Comparison of ENCODE assay signal across 8 cellular contexts in the genomic region with DNA sequence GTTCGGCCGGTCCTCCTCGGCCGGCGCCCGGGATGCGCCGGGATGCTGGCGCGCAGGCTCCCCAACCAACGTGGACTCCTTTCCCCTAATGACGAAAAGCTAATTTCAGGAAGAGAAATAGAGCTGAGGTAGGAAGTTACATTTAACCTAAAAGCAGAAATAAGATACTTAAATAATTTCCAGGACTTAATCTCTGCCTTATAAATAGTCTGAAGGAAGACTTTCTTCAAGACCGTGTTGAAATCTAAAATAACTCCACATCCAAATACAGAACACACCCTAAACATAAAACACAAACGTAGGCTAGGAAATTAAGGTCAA. TPM values are rescaled to one million over a fixed set of nuclear protein-coding genes. Genes with fewer than 3 reads are reported as not detected.
DNase-seq lines count a peak whose midpoint lies in the region; ATAC-seq and TF ChIP-seq lines count a peak whose summit lies in the region.

No MANE protein-coding gene starts in this region.

- peaks cover 56 to 64% of the 10 kb centered on the region in 2 donors for H3K4me1 Mint-ChIP-seq in natural killer cell

- peak overlapping the region; percentile 81 for H3K4me3 Mint-ChIP-seq in natural killer cell

- H3K4me1 ChIP-seq in Karpas-422 (ENCODE audit: low read length), result peaks cover 75% of the 10 kb centered on the region

- no peaks in the 10 kb centered on the region for H3K27me3 ChIP-seq in Karpas-422 (ENCODE audit: low read length)

- H3K9ac ChIP-seq in Karpas-422 (ENCODE audit: low read length), result peak overlapping the region; percentile 89

- peaks cover 33% of the 10 kb centered on the region for H4K20me1 ChIP-seq in Karpas-422 (ENCODE audit: insufficient read depth, low read depth, low read length)

- DNase-seq in Karpas-422, result no peak
- DNase-seq in natural killer cell, result no peak
- DNase-seq in effector CD8-positive, alpha-beta T cell (lab: John Stamatoyannopoulos, UW), result no peak

- intact Hi-C loops in natural killer cell (cut with micrococcal nuclease), result loop anchor here (10.0 kb wide), 1 partner anchor 1290 kb away; a partner anchor contains a TSS

- H3K9me3 Mint-ChIP-seq in natural killer cell, result no peaks in the 10 kb centered on the region

- peaks cover 90% of the 10 kb centered on the region for H3K79me2 ChIP-seq in Karpas-422 (ENCODE audit: low read length)

- no peaks in the 10 kb centered on the region for H3K9me2 ChIP-seq in Karpas-422 (replicated peaks; ENCODE audit: insufficient read depth, low read length)

- peak overlapping the region; percentile 92 for H3K4me3 ChIP-seq in Karpas-422 (ENCODE audit: low read length)

- H3K9me3 ChIP-seq in Karpas-422 (ENCODE audit: low read length), result no peaks in the 10 kb centered on the region

- H3K36me3 Mint-ChIP-seq in natural killer cell, result no peaks in the 10 kb centered on the region

- H2AFZ ChIP-seq in Karpas-422 (ENCODE audit: low read length), result no peak overlapping the region

- no peak for ATAC-seq in natural killer cell
- ATAC-seq in GM21381 (IDR thresholded peaks at IDR 0.05; ENCODE audit: unreplicated experiment), result no peak
- ATAC-seq in GM18858 (IDR thresholded peaks at IDR 0.05; ENCODE audit: unreplicated experiment), result no peak
- ATAC-seq in GM18870 (IDR thresholded peaks at IDR 0.05; ENCODE audit: unreplicated experiment), result no peak

- H3K27ac ChIP-seq in C4-2B, result peak overlapping the region; percentile 98
- H3K27ac ChIP-seq in Karpas-422 (ENCODE audit: low read length), result peak overlapping the region; percentile 97
- peak overlapping the region; percentile 84 for H3K27ac ChIP-seq in cingulate gyrus (ENCODE audit: low read depth, low read length)

- TF ChIP-seq CTCF in C4-2B (conservative IDR thresholded peaks at IDR 0.05) (no peak), natural killer cell (IDR thresholded peaks at IDR 0.05) (no peak)

- peak overlapping the region; percentile 97 to 99 for H3K27ac Mint-ChIP-seq in natural killer cell

- peaks cover 27% of the 10 kb centered on the region for H3K36me3 ChIP-seq in Karpas-422 (ENCODE audit: insufficient read depth, low read length)

- no peaks in the 10 kb centered on the region for H3K27me3 Mint-ChIP-seq in natural killer cell (ENCODE audit: low read depth in 2 of 2)

- peak overlapping the region; percentile 88 for H3K4me2 ChIP-seq in Karpas-422 (ENCODE audit: low read depth, low read length, poor library complexity, severe bottlenecking)

RNA-seq across cellular contexts. Expression of a gene that starts 1.2 kb away (rescaled TPM):
- 79.9 and 90.8 TPM in 2 replicates for total RNA-seq in Karpas-422 (2014; rRNA removed; shearing (Covaris generic); ENCODE audit: low replicate concordance)
- 10 to 100 TPM in 2 of 3 donors, 1 to 10 TPM in 1; 9.2 to 14.5 (median 10.8) TPM for total RNA-seq in natural killer cell

RNA-seq across cellular contexts. Expression of a gene that starts 39.8 kb away (rescaled TPM):
- 17.8 and 17.9 TPM in 2 replicates for total RNA-seq in Karpas-422 (2014; rRNA removed; shearing (Covaris generic); ENCODE audit: low replicate concordance)
- total RNA-seq in natural killer cell, result 10 to 100 TPM; 45.2 to 53.4 (median 52.5) TPM
